ENCODE assay signal across 22 cellular contexts in genomic region chr5:174425964-174426290, GRCh38.
"Had no signal": no experiment of that assay in that cellular context is flagged by ENCODE, and none has a peak within 500 bp of the region (broad histone marks: within the 10 kb centered on the region; RNA-seq: fewer than 3 reads in every experiment).

No MANE protein-coding gene starts in this region.

- H3K4me1 ChIP-seq: prostate gland, right atrium auricular region had no signal

- H3K27me3 Mint-ChIP-seq: activated naive CD8-positive, alpha-beta T cell treated with anti-CD3 and anti-CD28 coated beads, Interleukin-2, amount 10 ng/mL, durations not matched to agents 7 days and 5 days had no signal

- H3K4me1 Mint-ChIP-seq: activated naive CD8-positive, alpha-beta T cell treated with anti-CD3 and anti-CD28 coated beads, Interleukin-2, amount 10 ng/mL, durations not matched to agents 7 days and 5 days; activated T-helper 17 cell treated with anti-CD3 and anti-CD28 coated beads, Interleukin-2, amount 50 U/mL, for 72 hours; memory B cell; naive B cell; neural crest cell had no signal

- H3K9me3 Mint-ChIP-seq: activated CD8-positive, alpha-beta T cell treated with anti-CD3 and anti-CD28 coated beads for 36 hours; activated naive CD8-positive, alpha-beta T cell treated with anti-CD3 and anti-CD28 coated beads, Interleukin-2, amount 10 ng/mL, durations not matched to agents 7 days and 5 days; brain; immature natural killer cell; memory B cell; neural crest cell; stimulated activated naive CD8-positive, alpha-beta T cell treated with anti-CD3 and anti-CD28 coated beads, Interleukin-15, Interleukin-2, amounts not matched to agents 100 ng/mL and 50 ng/mL, for 24 hours had no signal

- H3K4me3 Mint-ChIP-seq: activated CD8-positive, alpha-beta T cell treated with anti-CD3 and anti-CD28 coated beads for 36 hours; activated naive CD8-positive, alpha-beta T cell treated with anti-CD3 and anti-CD28 coated beads, Interleukin-2, amount 10 ng/mL, durations not matched to agents 7 days and 5 days; activated T-helper 17 cell treated with anti-CD3 and anti-CD28 coated beads, Interleukin-2, amount 50 U/mL, for 72 hours; brain; memory B cell; naive B cell; neural crest cell; stimulated activated naive CD8-positive, alpha-beta T cell treated with anti-CD3 and anti-CD28 coated beads, Interleukin-15, Interleukin-2, amounts not matched to agents 100 ng/mL and 50 ng/mL, for 24 hours had no signal

- H3K36me3 Mint-ChIP-seq: activated naive CD8-positive, alpha-beta T cell treated with anti-CD3 and anti-CD28 coated beads, Interleukin-2, amount 10 ng/mL, durations not matched to agents 7 days and 5 days; brain; immature natural killer cell; memory B cell; naive B cell; type B pancreatic cell had no signal

- H3K27me3 ChIP-seq: right atrium auricular region had no signal

- H3K27ac ChIP-seq: prostate gland, right atrium auricular region had no signal

- DNase-seq: activated CD4-positive, alpha-beta T cell treated with anti-CD3 and anti-CD28 coated beads for 48 hours; activated CD4-positive, CD25-positive, alpha-beta regulatory T cell; activated CD8-positive, alpha-beta T cell treated with anti-CD3 and anti-CD28 coated beads for 36 hours; activated naive CD4-positive, alpha-beta T cell treated with Interleukin-2 at 50 U/mL for 16 hours; activated naive CD8-positive, alpha-beta T cell treated with anti-CD3 and anti-CD28 coated beads, Interleukin-2, amount 10 ng/mL, durations not matched to agents 7 days and 5 days; activated T-cell treated with anti-CD3 and anti-CD28 coated beads, Interleukin-2, amount 50 U/mL, for 1 hour; cortex of kidney; immature natural killer cell; mucosa of descending colon; naive B cell; stimulated activated CD4-positive, alpha-beta T cell treated with anti-CD3 and anti-CD28 coated beads, Interleukin-2, amount 100 ng/mL, for 24 hours; T-helper 1 cell; T-helper 9 cell had no signal

- H3K27ac Mint-ChIP-seq: activated CD8-positive, alpha-beta T cell treated with anti-CD3 and anti-CD28 coated beads for 36 hours; activated naive CD8-positive, alpha-beta T cell treated with anti-CD3 and anti-CD28 coated beads, Interleukin-2, amount 10 ng/mL, durations not matched to agents 7 days and 5 days; activated T-helper 17 cell treated with anti-CD3 and anti-CD28 coated beads, Interleukin-2, amount 50 U/mL, for 72 hours; immature natural killer cell; memory B cell; stimulated activated naive CD8-positive, alpha-beta T cell treated with anti-CD3 and anti-CD28 coated beads, Interleukin-15, Interleukin-2, amounts not matched to agents 100 ng/mL and 50 ng/mL, for 24 hours had no signal

- H3K36me3 ChIP-seq: prostate gland, right atrium auricular region had no signal

- ATAC-seq: activated CD8-positive, alpha-beta T cell treated with anti-CD3 and anti-CD28 coated beads for 36 hours; activated T-helper 17 cell treated with anti-CD3 and anti-CD28 coated beads, Interleukin-2, amount 50 U/mL, for 72 hours; left ventricle myocardium superior; mucosa of descending colon had no signal

- H3K4me3 ChIP-seq: mucosa of descending colon, prostate gland, right atrium auricular region had no signal

- H3K9me3 ChIP-seq: mucosa of descending colon, prostate gland, right atrium auricular region had no signal
